In the genomic region with DNA sequence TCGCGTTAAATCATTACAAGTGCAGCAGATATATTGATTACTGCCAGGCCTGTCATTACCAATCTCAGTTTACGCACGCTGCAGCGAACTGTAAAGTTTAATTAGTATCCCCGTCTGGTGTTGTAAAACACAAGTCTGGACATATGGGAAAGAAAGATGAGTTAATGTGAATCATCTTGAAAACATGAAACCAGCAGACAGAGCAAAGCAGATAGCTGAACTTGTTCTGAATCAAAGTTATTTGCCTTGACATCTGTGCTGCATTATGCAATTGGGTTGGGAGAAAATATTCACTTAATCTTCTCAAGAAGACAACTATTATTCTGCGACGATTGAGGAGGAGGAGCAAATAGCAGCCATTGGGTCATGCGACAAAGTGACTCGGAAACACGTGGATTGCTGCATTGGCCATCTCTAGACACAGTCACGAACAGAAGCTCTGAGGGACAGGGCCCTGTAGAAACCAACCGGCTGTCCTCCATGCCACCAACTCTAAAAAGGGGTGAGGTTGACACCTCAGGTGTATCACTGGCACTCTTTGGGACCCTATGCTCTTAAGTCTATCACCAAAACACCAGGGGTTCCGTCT, we compare ENCODE assay signal across 22 cellular contexts.
DNase-seq lines count a peak whose midpoint lies in the region; ATAC-seq and TF ChIP-seq lines count a peak whose summit lies in the region.
"Had no signal": no experiment of that assay in that cellular context is flagged by ENCODE, and none has a peak within 500 bp of the region (broad histone marks: within the 10 kb centered on the region; RNA-seq: fewer than 3 reads in every experiment).

No MANE protein-coding gene starts in this region.

- no peaks in the 10 kb centered on the region for H3K36me3 ChIP-seq in RWPE2 (ENCODE audit: low read depth)
- no peaks in the 10 kb centered on the region for H3K36me3 ChIP-seq in ovary
- H3K36me3 ChIP-seq in mucosa of descending colon (ENCODE audit: low read depth) = no peaks in the 10 kb centered on the region
- H3K36me3 ChIP-seq: left lung had no signal

- H3K4me1 ChIP-seq in RWPE2 (ENCODE audit: insufficient read depth, poor library complexity, severe bottlenecking) (peaks cover 16% of the 10 kb centered on the region), ovary (ENCODE audit: insufficient read depth) (no peaks in the 10 kb centered on the region), mucosa of descending colon (ENCODE audit: low read depth) (no peaks in the 10 kb centered on the region)
- H3K4me1 ChIP-seq: left lung had no signal

- DNase-seq in HPDE6-E6E7 (ENCODE audit: extremely low spot score) = peak; percentile 12
- DNase-seq in RWPE2 (ENCODE audit: low spot score) = no peak
- DNase-seq in fibroblast of mammary gland (ENCODE audit: low read depth) = peak; percentile 58
- DNase-seq in retina = peak; percentile 28
- DNase-seq in ovary = no peak
- DNase-seq in stimulated activated CD4-positive, alpha-beta T cell treated with anti-CD3 and anti-CD28 coated beads, Interleukin-4, amount 100 ng/mL, for 4 hours = no peak
- DNase-seq in NOMO-1 treated with DMSO at 0.1 percent for 48 hours (lab: John Stamatoyannopoulos, UW; ENCODE audit: unreplicated experiment) = no peak
- no peak for DNase-seq in mucosa of descending colon
- DNase-seq: activated CD4-positive, alpha-beta T cell treated with anti-CD3 and anti-CD28 coated beads, Interleukin-2, amount 50 U/mL, for 4 hours; activated gamma-delta T cell treated with Interleukin-2 at 50 U/mL for 16 hours; activated T-cell treated with anti-CD3 and anti-CD28 coated beads for 4 hours; AML-193; amniotic stem cell; DND-41; erythroblast; HCEC 1CT; Karpas-422; left lung; NCI-H2081; NCI-H510A treated with DMSO at 0.1 percent for 48 hours; OCI-M1 had no signal

- WGBS in ovary, 3 donors = 58 to 71% (median 66%) methylated on average over 14 of the region's 14 CpGs

- no peak overlapping the region for H3K4me3 ChIP-seq in RWPE2 (ENCODE audit: severe bottlenecking)
- H3K4me3 ChIP-seq in fibroblast of mammary gland (ENCODE audit: control insufficient read depth, low read depth, low read length) = no peak overlapping the region
- H3K4me3 ChIP-seq in ovary = no peak overlapping the region
- no peak overlapping the region for H3K4me3 ChIP-seq in mucosa of descending colon
- H3K4me3 ChIP-seq: left lung had no signal

- TF ChIP-seq POLR2A in ovary (IDR thresholded peaks at IDR 0.05) = no peak

- H3K27ac ChIP-seq in RWPE2 (ENCODE audit: poor library complexity, severe bottlenecking) = peak overlapping the region; percentile 31
- H3K27ac ChIP-seq in ovary = no peak overlapping the region
- H3K27ac ChIP-seq: left lung, VCaP had no signal

- TF ChIP-seq EP300 in ovary (IDR thresholded peaks at IDR 0.05) = no peak

- intact Hi-C loops in ovary (cut with DNase I) = no loop called here
- intact Hi-C loops in mucosa of descending colon (cut with DNase I, micrococcal nuclease) = no loop called here

- ATAC-seq in RWPE2 (ENCODE audit: low read depth) (peak; percentile 93), mucosa of descending colon (no peak)
- ATAC-seq: left lung had no signal

- no peak for TF ChIP-seq CTCF in RWPE2 (IDR thresholded peaks at IDR 0.05; ENCODE audit: poor library complexity, severe bottlenecking)
- TF ChIP-seq CTCF in fibroblast of mammary gland (conservative IDR thresholded peaks at IDR 0.05; ENCODE audit: control insufficient read depth, insufficient read depth, low read depth, low read length) = no peak
- no peak for TF ChIP-seq CTCF in ovary (IDR thresholded peaks at IDR 0.05)
- TF ChIP-seq CTCF in mucosa of descending colon (IDR thresholded peaks at IDR 0.05) = no peak

- no peaks in the 10 kb centered on the region for H3K27me3 ChIP-seq in RWPE2 (ENCODE audit: insufficient read depth, poor library complexity, severe bottlenecking)
- H3K27me3 ChIP-seq in ovary = no peaks in the 10 kb centered on the region
- H3K27me3 ChIP-seq: left lung had no signal

- H3K9me3 ChIP-seq in RWPE2 (ENCODE audit: severe bottlenecking) (no peaks in the 10 kb centered on the region), ovary (no peaks in the 10 kb centered on the region), mucosa of descending colon (no peaks in the 10 kb centered on the region)
- H3K9me3 ChIP-seq: left lung had no signal

Comparison
In these comparisons a context has a peak if more than half of its experiments do, and no peak if none do; other contexts are left out.
1. DNase-seq: peak in HPDE6-E6E7 (single experiment), fibroblast of mammary gland (single experiment) and retina (single experiment); none in RWPE2 (single experiment), ovary (0 of 5), stimulated activated CD4-positive, alpha-beta T cell treated with anti-CD3 and anti-CD28 coated beads, Interleukin-4, amount 100 ng/mL, for 4 hours (0 of 2), NOMO-1 treated with DMSO at 0.1 percent for 48 hours (single experiment) and mucosa of descending colon (0 of 3).